Comparison of ENCODE assay signal across 13 cellular contexts in genomic region chr10:14698487-14699170, GRCh38.
DNase-seq lines count a peak whose midpoint lies in the region; ATAC-seq and TF ChIP-seq lines count a peak whose summit lies in the region.
"Had no signal": no experiment of that assay in that cellular context is flagged by ENCODE, and none has a peak within 500 bp of the region (broad histone marks: within the 10 kb centered on the region; RNA-seq: fewer than 3 reads in every experiment).

No MANE protein-coding gene starts in this region.

- no peak overlapping the region for H3K4me3 ChIP-seq in astrocyte of the spinal cord (ENCODE audit: low read depth, low read length)
- H3K4me3 ChIP-seq: testis had no signal

- peak; percentile 35 for DNase-seq in Daoy (ENCODE audit: low read depth)
- peak; percentile 64 for DNase-seq in HS-5 (ENCODE audit: low read depth)
- peak; percentile 16 for DNase-seq in astrocyte of the spinal cord (ENCODE audit: low read depth, low spot score)
- peak; percentile 60 for DNase-seq in islet precursor cell
- no peak for DNase-seq in NCI-H2196 treated with DMSO at 0.1 percent for 48 hours (lab: John Stamatoyannopoulos, UW; ENCODE audit: unreplicated experiment)
- no peak for DNase-seq in CD1c-positive myeloid dendritic cell (ENCODE audit: extremely low spot score)
- no peak for DNase-seq in DMS53 (lab: John Stamatoyannopoulos, UW)
- DNase-seq: activated naive CD4-positive, alpha-beta T cell treated with anti-CD3 and anti-CD28 coated beads, Interleukin-2, amount 10 ng/mL, durations not matched to agents 7 days and 5 days; COR-L47; cortex of kidney; NCI-H2227 treated with DMSO at 0.1 percent for 48 hours; testis had no signal

- no peak for ATAC-seq in HG02571 (IDR thresholded peaks at IDR 0.05; ENCODE audit: unreplicated experiment)

- in situ Hi-C loops in astrocyte of the spinal cord (cut with HindIII; ENCODE audit: low sequenced_read_pairs): no loop called here

- no peak for TF ChIP-seq CTCF in astrocyte of the spinal cord (IDR thresholded peaks at IDR 0.05; ENCODE audit: low read depth, low read length)

Comparison
In these comparisons a context has a peak if more than half of its experiments do, and no peak if none do; other contexts are left out.
1. DNase-seq: peak in Daoy (single experiment), HS-5 (single experiment), astrocyte of the spinal cord (single experiment) and islet precursor cell (single experiment); none in NCI-H2196 treated with DMSO at 0.1 percent for 48 hours (single experiment), CD1c-positive myeloid dendritic cell (single experiment) and DMS53 (single experiment).